2 cellular contexts compared by ENCODE assay signal in genomic region chr1:183131166-183131565, GRCh38.
TF ChIP-seq lines count a peak whose summit lies in the region.

No MANE protein-coding gene starts in this region.

TF ChIP-seq in IMR-90, 13 proteins besides CTCF, POLR2A, EP300 and RAD21:
- TF ChIP-seq NFE2L2 (IDR thresholded peaks at IDR 0.05; ENCODE audit: low read depth, low read length) (no peak), MAFK (IDR thresholded peaks at IDR 0.05; ENCODE audit: low read depth, low read length) (no peak), CHD1 (IDR thresholded peaks at IDR 0.05; ENCODE audit: low read depth, low read length) (no peak), FOS (IDR thresholded peaks at IDR 0.05; ENCODE audit: low read depth, low read length) (no peak), MXI1 (IDR thresholded peaks at IDR 0.05; ENCODE audit: borderline replicate concordance, low read depth, low read length) (no peak), RFX5 (IDR thresholded peaks at IDR 0.05; ENCODE audit: low read depth, low read length) (no peak), CEBPB (IDR thresholded peaks at IDR 0.05; ENCODE audit: low read depth, low read length) (no peak), MAZ (IDR thresholded peaks at IDR 0.05; ENCODE audit: borderline replicate concordance, low read depth, low read length) (no peak)

TF ChIP-seq in K562, 482 proteins besides CTCF, POLR2A, EP300 and RAD21:
- TF ChIP-seq ZFP36 (IDR thresholded peaks at IDR 0.05; ENCODE audit: low read depth, low read length, partially characterized antibody) (no peak), PHF8 (IDR thresholded peaks at IDR 0.05; ENCODE audit: borderline replicate concordance, low read length) (no peak), ZNF146 (CRISPR knock-in tag; IDR thresholded peaks at IDR 0.05; ENCODE audit: unreplicated experiment) (no peak)
